ENCODE assay signal across 28 cellular contexts in genomic region chr2:230708204-230708603, GRCh38.
"Had no signal": no experiment of that assay in that cellular context is flagged by ENCODE, and none has a peak within 500 bp of the region (broad histone marks: within the 10 kb centered on the region; RNA-seq: fewer than 3 reads in every experiment).

No MANE protein-coding gene starts in this region.

- H3K27me3 Mint-ChIP-seq: activated B cell treated with CpG ODN at 0.5 μM for 24 hours; activated CD4-positive, alpha-beta memory T cell treated with anti-CD3 and anti-CD28 coated beads, Interleukin-2, amount 10 ng/mL, durations not matched to agents 7 days and 5 days; activated naive CD4-positive, alpha-beta T cell treated with anti-CD3 and anti-CD28 coated beads, Interleukin-2, amount 50 U/mL, for 24 hours had no signal

- H3K9ac ChIP-seq: SK-N-SH had no signal

- H3K4me1 ChIP-seq: SJCRH30 had no signal

- H3K27ac ChIP-seq: SJCRH30 had no signal

- H3K9me3 Mint-ChIP-seq: activated B cell treated with CpG ODN at 0.5 μM for 24 hours; activated naive CD4-positive, alpha-beta T cell treated with anti-CD3 and anti-CD28 coated beads, Interleukin-2, amount 50 U/mL, for 24 hours had no signal

- DNase-seq: activated B cell treated with CpG ODN at 0.5 μM for 24 hours; activated CD4-positive, alpha-beta memory T cell treated with anti-CD3 and anti-CD28 coated beads, Interleukin-2, amount 10 ng/mL, durations not matched to agents 7 days and 5 days; activated CD4-positive, alpha-beta T cell treated with anti-CD3 and anti-CD28 coated beads for 1 hour; activated CD4-positive, alpha-beta T cell treated with anti-CD3 and anti-CD28 coated beads, Interleukin-2, amount 50 U/mL, for 1 hour; activated CD8-positive, alpha-beta memory T cell treated with anti-CD3 and anti-CD28 coated beads, Interleukin-2, amount 50 U/mL, for 4 hours; activated naive CD4-positive, alpha-beta T cell; activated T-cell treated with anti-CD3 and anti-CD28 coated beads, Interleukin-2, amount 50 U/mL, for 72 hours; amygdala; MM.1S; NCI-H1105; NCI-H1436; NCI-H1694 treated with DMSO at 0.1 percent for 48 hours; NCI-H2029 treated with DMSO at 0.1 percent for 48 hours; NCI-H345; NCI-H510A; NCI-H526 treated with DMSO at 0.1 percent for 48 hours; NCI-H82; OCI-M1; RPMI8226; SJCRH30; SK-N-SH; SW 1271; T1000 had no signal

- ATAC-seq: activated T-cell treated with anti-CD3 and anti-CD28 coated beads, Interleukin-2, amount 50 U/mL, for 72 hours; Panc1; Right ventricle myocardium inferior had no signal

- H3K4me2 ChIP-seq: SK-N-SH had no signal

- H3K36me3 Mint-ChIP-seq: activated naive CD4-positive, alpha-beta T cell treated with anti-CD3 and anti-CD28 coated beads, Interleukin-2, amount 50 U/mL, for 24 hours; brain had no signal

- H3K27me3 ChIP-seq: SJCRH30 had no signal

- H3K4me3 Mint-ChIP-seq: activated B cell treated with CpG ODN at 0.5 μM for 24 hours; activated CD4-positive, alpha-beta memory T cell treated with anti-CD3 and anti-CD28 coated beads, Interleukin-2, amount 10 ng/mL, durations not matched to agents 7 days and 5 days; activated naive CD4-positive, alpha-beta T cell treated with anti-CD3 and anti-CD28 coated beads, Interleukin-2, amount 50 U/mL, for 24 hours; activated T-cell treated with anti-CD3 and anti-CD28 coated beads, Interleukin-2, amount 50 U/mL, for 72 hours; T-helper 1 cell treated with Interleukin-12 subunit alpha and Interleukin-12 subunit beta and Interleukin-4 antibody, amounts not matched to agents 30 μg/mL and 1 μg/mL, for 36 hours had no signal

- H3K4me3 ChIP-seq: SJCRH30 had no signal

- H3K36me3 ChIP-seq: SJCRH30 had no signal

- H3K9me3 ChIP-seq: SJCRH30, SK-N-SH had no signal

- H3K27ac Mint-ChIP-seq: activated B cell treated with CpG ODN at 0.5 μM for 24 hours; activated CD4-positive, alpha-beta memory T cell treated with anti-CD3 and anti-CD28 coated beads, Interleukin-2, amount 10 ng/mL, durations not matched to agents 7 days and 5 days; activated T-cell treated with anti-CD3 and anti-CD28 coated beads, Interleukin-2, amount 50 U/mL, for 72 hours; brain; T-helper 1 cell treated with Interleukin-12 subunit alpha and Interleukin-12 subunit beta and Interleukin-4 antibody, amounts not matched to agents 30 μg/mL and 1 μg/mL, for 36 hours had no signal
